ENCODE assay signal across 11 cellular contexts in genomic region chr18:3664563-3665178, GRCh38.
DNase-seq lines count a peak whose midpoint lies in the region; ATAC-seq, FAIRE-seq and TF ChIP-seq lines count a peak whose summit lies in the region.
"Had no signal": no experiment of that assay in that cellular context is flagged by ENCODE, and none has a peak within 500 bp of the region (broad histone marks: within the 10 kb centered on the region; RNA-seq: fewer than 3 reads in every experiment).

No MANE protein-coding gene starts in this region.

- H3K27me3 Mint-ChIP-seq in Caco-2 (ENCODE audit: insufficient read depth, unreplicated experiment) = no peaks in the 10 kb centered on the region

- H3K27ac ChIP-seq in WERI-Rb-1 (peak overlapping the region; percentile 95), lower lobe of right lung (no peak overlapping the region), pancreas (peak overlapping the region in 1 of 4 donors; percentile 63)

- ATAC-seq in lower lobe of right lung (peak in 1 of 2 donors; percentile 38), pancreas (no peak)
- ATAC-seq: T-helper 17 cell had no signal

- H3K9me3 Mint-ChIP-seq in Caco-2 (ENCODE audit: unreplicated experiment) = peaks cover 7% of the 10 kb centered on the region

- H3K9me3 ChIP-seq in Caco-2 (peaks cover 20% of the 10 kb centered on the region), Loucy (ENCODE audit: insufficient read depth, low read depth, low read length) (no peaks in the 10 kb centered on the region), WERI-Rb-1 (ENCODE audit: severe bottlenecking) (peaks cover 18% of the 10 kb centered on the region), lower lobe of right lung (no peaks in the 10 kb centered on the region), pancreas (no peaks in the 10 kb centered on the region)

- H3K4me3 Mint-ChIP-seq in Caco-2 (ENCODE audit: unreplicated experiment) = peak overlapping the region; percentile 73
- H3K4me3 Mint-ChIP-seq: T-helper 17 cell had no signal

- 0 out of 2 replicates have a peak overlapping the region, but pooled peaks have one; percentile 39 for H2AFZ ChIP-seq in Loucy (ENCODE audit: low read length)

- DNase-seq in Caco-2 = peak; percentile 76 to 79
- DNase-seq in WERI-Rb-1 = no peak
- peak; percentile 55 for DNase-seq in lower lobe of right lung
- DNase-seq in pancreas = no peak
- no peak for DNase-seq in NCI-H187 treated with DMSO at 0.1 percent for 48 hours (lab: John Stamatoyannopoulos, UW)
- DNase-seq in activated CD4-positive, alpha-beta T cell treated with anti-CD3 and anti-CD28 coated beads, Interleukin-2, amount 50 U/mL, for 4 hours = no peak
- DNase-seq in stimulated activated CD4-positive, alpha-beta T cell treated with anti-CD3 and anti-CD28 coated beads, Interleukin-4, amount 100 ng/mL, for 24 hours = no peak
- DNase-seq: midbrain, NCI-H1436 treated with DMSO at 0.1 percent for 48 hours, T-helper 17 cell had no signal

- no peaks in the 10 kb centered on the region for H3K9me2 ChIP-seq in Loucy (replicated peaks; ENCODE audit: low read depth, low read length)

- no peak overlapping the region for H3K4me3 ChIP-seq in Caco-2 (ENCODE audit: low read depth, low read length)
- no peak overlapping the region for H3K4me3 ChIP-seq in Loucy (ENCODE audit: low read length, poor library complexity, severe bottlenecking)
- H3K4me3 ChIP-seq in WERI-Rb-1 (ENCODE audit: low read depth, low read length) = no peak overlapping the region
- H3K4me3 ChIP-seq in lower lobe of right lung = no peak overlapping the region
- H3K4me3 ChIP-seq in pancreas = no peak overlapping the region

- no TSS peak for BruUV-seq in Caco-2 (replicated peaks; lab: Mats Ljungman, UMichigan)

- no peaks in the 10 kb centered on the region for H3F3A ChIP-seq in Loucy (ENCODE audit: low read depth)

- CTCF ChIA-PET in Caco-2 (lab: Charles Lee) = interaction anchor here (0.6 to 3.7 kb wide), 20 partner anchors 12 to 381 kb away, joined by 3 to 72 read pairs (median 4); no protein-coding TSS in a partner anchor

- no peak overlapping the region for H3K9ac ChIP-seq in Loucy (ENCODE audit: low read depth, low read length, poor library complexity, severe bottlenecking)

- no peaks in the 10 kb centered on the region for H4K20me1 ChIP-seq in Loucy (ENCODE audit: insufficient read depth, low read length, poor library complexity, severe bottlenecking)

- POLR2A ChIA-PET in Caco-2 (lab: Charles Lee) = interaction anchor here (1.0 to 4.0 kb wide), 14 partner anchors 11 to 417 kb away, joined by 3 to 82 read pairs (median 11); partner anchors contain the start of gene MYL12A

- intact Hi-C loops in Caco-2 (cut with micrococcal nuclease; ENCODE audit: unreplicated experiment) = loop anchor here (1.0 to 5.0 kb wide), 9 partner anchors 11 to 732 kb away; no protein-coding TSS in a partner anchor
- intact Hi-C loops in lower lobe of right lung (cut with DNase I) = loop anchor here (5.0 kb wide), 1 partner anchor 382 kb away; no protein-coding TSS in a partner anchor
- intact Hi-C loops in pancreas (cut with DNase I) = loop anchor here (5.0 to 10.0 kb wide), 3 partner anchors 70 to 382 kb away; no protein-coding TSS in a partner anchor

- H3K36me3 ChIP-seq in Caco-2 (ENCODE audit: control insufficient read depth, insufficient read depth, low read length) = no peaks in the 10 kb centered on the region
- no peaks in the 10 kb centered on the region for H3K36me3 ChIP-seq in Loucy (ENCODE audit: insufficient read depth, low read length)
- H3K36me3 ChIP-seq in WERI-Rb-1 = no peaks in the 10 kb centered on the region
- H3K36me3 ChIP-seq in lower lobe of right lung = no peaks in the 10 kb centered on the region
- H3K36me3 ChIP-seq in pancreas = no peaks in the 10 kb centered on the region

- no peaks in the 10 kb centered on the region for H3K79me2 ChIP-seq in Loucy (ENCODE audit: insufficient read depth, low read length)

- peaks cover 30% of the 10 kb centered on the region for H3K36me3 Mint-ChIP-seq in Caco-2 (ENCODE audit: insufficient read depth, unreplicated experiment)

- H3K4me1 Mint-ChIP-seq in Caco-2 (ENCODE audit: low read depth, unreplicated experiment) = peaks cover 35% of the 10 kb centered on the region

- peaks cover 26% of the 10 kb centered on the region for H3K4me1 ChIP-seq in Caco-2
- H3K4me1 ChIP-seq in Loucy (ENCODE audit: insufficient read depth, low read length, poor library complexity, severe bottlenecking) = peaks cover 3% of the 10 kb centered on the region
- H3K4me1 ChIP-seq in lower lobe of right lung = peaks cover 24% of the 10 kb centered on the region
- peaks cover 0 to 9% (median 0%) of the 10 kb centered on the region in 3 donors for H3K4me1 ChIP-seq in pancreas

- WGBS in pancreas, 2 donors = 69 to 76% methylated on average over 6 of the region's 6 CpGs

- TF ChIP-seq CTCF in Caco-2 (IDR thresholded peaks at IDR 0.05; ENCODE audit: insufficient read depth in 1 of 2, low read depth in 1 of 2, low read length in 1 of 2, severe bottlenecking in 1 of 2, unreplicated experiment in 1 of 2) = peak; percentile 10 to 21
- no peak for TF ChIP-seq CTCF in Loucy (conservative IDR thresholded peaks at IDR 0.05; ENCODE audit: low read length)
- no peak for TF ChIP-seq CTCF in WERI-Rb-1 (IDR thresholded peaks at IDR 0.05; ENCODE audit: low read depth, low read length)
- no peak for TF ChIP-seq CTCF in lower lobe of right lung (IDR thresholded peaks at IDR 0.05)
- TF ChIP-seq CTCF in pancreas (IDR thresholded peaks at IDR 0.05) = no peak

- H3K27me3 ChIP-seq in Caco-2 (replicated peaks; ENCODE audit: control insufficient read depth, insufficient read depth, low read length) (no peaks in the 10 kb centered on the region), Loucy (ENCODE audit: insufficient read depth, low read length, poor library complexity, severe bottlenecking) (no peaks in the 10 kb centered on the region), WERI-Rb-1 (ENCODE audit: insufficient read depth, low read depth, severe bottlenecking) (no peaks in the 10 kb centered on the region), lower lobe of right lung (ENCODE audit: low read depth) (no peaks in the 10 kb centered on the region), pancreas (no peaks in the 10 kb centered on the region)

- FAIRE-seq in pancreas (lab: Jason Lieb, UNC) = no peak

- no peak overlapping the region for H3K4me2 ChIP-seq in Loucy (ENCODE audit: low read depth, low read length, poor library complexity, severe bottlenecking)

- H3K27ac Mint-ChIP-seq in Caco-2 (ENCODE audit: unreplicated experiment) = peak overlapping the region; percentile 82
- H3K27ac Mint-ChIP-seq: T-helper 17 cell had no signal

Comparison
In these comparisons a context has a peak if more than half of its experiments do, and no peak if none do; other contexts are left out.
1. DNase-seq: peak in Caco-2 (2 of 2) and lower lobe of right lung (single experiment); none in WERI-Rb-1 (single experiment), pancreas (0 of 6), NCI-H187 treated with DMSO at 0.1 percent for 48 hours (single experiment), activated CD4-positive, alpha-beta T cell treated with anti-CD3 and anti-CD28 coated beads, Interleukin-2, amount 50 U/mL, for 4 hours (0 of 2) and stimulated activated CD4-positive, alpha-beta T cell treated with anti-CD3 and anti-CD28 coated beads, Interleukin-4, amount 100 ng/mL, for 24 hours (single experiment).
2. CTCF ChIP-seq: peak in Caco-2 (2 of 2); none in Loucy (single experiment), WERI-Rb-1 (single experiment), lower lobe of right lung (single experiment) and pancreas (0 of 4).